Comparison of ENCODE assay signal across 2 cellular contexts in genomic region chr2:187409682-187410081, GRCh38.
TF ChIP-seq lines count a peak whose summit lies in the region.

No MANE protein-coding gene starts in this region.

TF ChIP-seq in GM23338, 12 proteins besides CTCF, POLR2A, EP300 and RAD21:
- TF ChIP-seq EZH2phosphoT487 (IDR thresholded peaks at IDR 0.05; ENCODE audit: unreplicated experiment), result no peak
- no peak for TF ChIP-seq ZNF114 (CRISPR knock-in tag; IDR thresholded peaks at IDR 0.05)
- TF ChIP-seq EZH2 (IDR thresholded peaks at IDR 0.05; ENCODE audit: low read depth, unreplicated experiment), result no peak
- no peak for TF ChIP-seq STAT1 (IDR thresholded peaks at IDR 0.05; ENCODE audit: unreplicated experiment)
- no peak for TF ChIP-seq ZNF331 (CRISPR knock-in tag; IDR thresholded peaks at IDR 0.05; ENCODE audit: low read depth)
- TF ChIP-seq POLR2AphosphoS5 (IDR thresholded peaks at IDR 0.05; ENCODE audit: low read depth), result no peak
- no peak for TF ChIP-seq ZNF462 (CRISPR knock-in tag; IDR thresholded peaks at IDR 0.05)
- no peak for TF ChIP-seq NANOG (IDR thresholded peaks at IDR 0.05; ENCODE audit: borderline replicate concordance)
- TF ChIP-seq JUNB (IDR thresholded peaks at IDR 0.05; ENCODE audit: unreplicated experiment), result no peak
- no peak for TF ChIP-seq REST (IDR thresholded peaks at IDR 0.05; ENCODE audit: unreplicated experiment)
- TF ChIP-seq, protein P1, sequence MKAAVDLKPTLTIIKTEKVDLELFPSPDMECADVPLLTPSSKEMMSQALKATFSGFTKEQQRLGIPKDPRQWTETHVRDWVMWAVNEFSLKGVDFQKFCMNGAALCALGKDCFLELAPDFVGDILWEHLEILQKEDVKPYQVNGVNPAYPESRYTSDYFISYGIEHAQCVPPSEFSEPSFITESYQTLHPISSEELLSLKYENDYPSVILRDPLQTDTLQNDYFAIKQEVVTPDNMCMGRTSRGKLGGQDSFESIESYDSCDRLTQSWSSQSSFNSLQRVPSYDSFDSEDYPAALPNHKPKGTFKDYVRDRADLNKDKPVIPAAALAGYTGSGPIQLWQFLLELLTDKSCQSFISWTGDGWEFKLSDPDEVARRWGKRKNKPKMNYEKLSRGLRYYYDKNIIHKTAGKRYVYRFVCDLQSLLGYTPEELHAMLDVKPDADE (IDR thresholded peaks at IDR 0.05), result no peak
- no peak for TF ChIP-seq CREB1 (CRISPR knock-in tag; IDR thresholded peaks at IDR 0.05; ENCODE audit: low read depth)

TF ChIP-seq in H1, 55 proteins besides CTCF, POLR2A, EP300 and RAD21:
- TF ChIP-seq EGR1 (IDR thresholded peaks at IDR 0.05; ENCODE audit: borderline replicate concordance, low read depth, low read length) (no peak), SP1 (IDR thresholded peaks at IDR 0.05; ENCODE audit: low read depth, low read length) (no peak), MAFK (IDR thresholded peaks at IDR 0.05; ENCODE audit: low read depth, low read length) (no peak), SIX5 (IDR thresholded peaks at IDR 0.05; ENCODE audit: low read depth, low read length) (no peak), USF2 (IDR thresholded peaks at IDR 0.05; ENCODE audit: low read length) (no peak), YY1 (IDR thresholded peaks at IDR 0.05; ENCODE audit: low read depth, low read length) (no peak), CBX5 (IDR thresholded peaks at IDR 0.05; ENCODE audit: low read depth, low read length) (no peak), FOSL1 (IDR thresholded peaks at IDR 0.05; ENCODE audit: insufficient read depth, low read depth, low read length) (no peak), JUN (IDR thresholded peaks at IDR 0.05; ENCODE audit: low read depth, low read length) (no peak), HDAC6 (IDR thresholded peaks at IDR 0.05; ENCODE audit: low read depth, low read length) (no peak), POLR2AphosphoS5 (IDR thresholded peaks at IDR 0.05; ENCODE audit: low read depth, low read length) (no peak), CHD1 (IDR thresholded peaks at IDR 0.05; ENCODE audit: low read depth, low read length) (no peak)
- TF ChIP-seq, protein P2, sequence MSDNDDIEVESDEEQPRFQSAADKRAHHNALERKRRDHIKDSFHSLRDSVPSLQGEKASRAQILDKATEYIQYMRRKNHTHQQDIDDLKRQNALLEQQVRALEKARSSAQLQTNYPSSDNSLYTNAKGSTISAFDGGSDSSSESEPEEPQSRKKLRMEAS (IDR thresholded peaks at IDR 0.05), result no peak
- TF ChIP-seq, protein P3, sequence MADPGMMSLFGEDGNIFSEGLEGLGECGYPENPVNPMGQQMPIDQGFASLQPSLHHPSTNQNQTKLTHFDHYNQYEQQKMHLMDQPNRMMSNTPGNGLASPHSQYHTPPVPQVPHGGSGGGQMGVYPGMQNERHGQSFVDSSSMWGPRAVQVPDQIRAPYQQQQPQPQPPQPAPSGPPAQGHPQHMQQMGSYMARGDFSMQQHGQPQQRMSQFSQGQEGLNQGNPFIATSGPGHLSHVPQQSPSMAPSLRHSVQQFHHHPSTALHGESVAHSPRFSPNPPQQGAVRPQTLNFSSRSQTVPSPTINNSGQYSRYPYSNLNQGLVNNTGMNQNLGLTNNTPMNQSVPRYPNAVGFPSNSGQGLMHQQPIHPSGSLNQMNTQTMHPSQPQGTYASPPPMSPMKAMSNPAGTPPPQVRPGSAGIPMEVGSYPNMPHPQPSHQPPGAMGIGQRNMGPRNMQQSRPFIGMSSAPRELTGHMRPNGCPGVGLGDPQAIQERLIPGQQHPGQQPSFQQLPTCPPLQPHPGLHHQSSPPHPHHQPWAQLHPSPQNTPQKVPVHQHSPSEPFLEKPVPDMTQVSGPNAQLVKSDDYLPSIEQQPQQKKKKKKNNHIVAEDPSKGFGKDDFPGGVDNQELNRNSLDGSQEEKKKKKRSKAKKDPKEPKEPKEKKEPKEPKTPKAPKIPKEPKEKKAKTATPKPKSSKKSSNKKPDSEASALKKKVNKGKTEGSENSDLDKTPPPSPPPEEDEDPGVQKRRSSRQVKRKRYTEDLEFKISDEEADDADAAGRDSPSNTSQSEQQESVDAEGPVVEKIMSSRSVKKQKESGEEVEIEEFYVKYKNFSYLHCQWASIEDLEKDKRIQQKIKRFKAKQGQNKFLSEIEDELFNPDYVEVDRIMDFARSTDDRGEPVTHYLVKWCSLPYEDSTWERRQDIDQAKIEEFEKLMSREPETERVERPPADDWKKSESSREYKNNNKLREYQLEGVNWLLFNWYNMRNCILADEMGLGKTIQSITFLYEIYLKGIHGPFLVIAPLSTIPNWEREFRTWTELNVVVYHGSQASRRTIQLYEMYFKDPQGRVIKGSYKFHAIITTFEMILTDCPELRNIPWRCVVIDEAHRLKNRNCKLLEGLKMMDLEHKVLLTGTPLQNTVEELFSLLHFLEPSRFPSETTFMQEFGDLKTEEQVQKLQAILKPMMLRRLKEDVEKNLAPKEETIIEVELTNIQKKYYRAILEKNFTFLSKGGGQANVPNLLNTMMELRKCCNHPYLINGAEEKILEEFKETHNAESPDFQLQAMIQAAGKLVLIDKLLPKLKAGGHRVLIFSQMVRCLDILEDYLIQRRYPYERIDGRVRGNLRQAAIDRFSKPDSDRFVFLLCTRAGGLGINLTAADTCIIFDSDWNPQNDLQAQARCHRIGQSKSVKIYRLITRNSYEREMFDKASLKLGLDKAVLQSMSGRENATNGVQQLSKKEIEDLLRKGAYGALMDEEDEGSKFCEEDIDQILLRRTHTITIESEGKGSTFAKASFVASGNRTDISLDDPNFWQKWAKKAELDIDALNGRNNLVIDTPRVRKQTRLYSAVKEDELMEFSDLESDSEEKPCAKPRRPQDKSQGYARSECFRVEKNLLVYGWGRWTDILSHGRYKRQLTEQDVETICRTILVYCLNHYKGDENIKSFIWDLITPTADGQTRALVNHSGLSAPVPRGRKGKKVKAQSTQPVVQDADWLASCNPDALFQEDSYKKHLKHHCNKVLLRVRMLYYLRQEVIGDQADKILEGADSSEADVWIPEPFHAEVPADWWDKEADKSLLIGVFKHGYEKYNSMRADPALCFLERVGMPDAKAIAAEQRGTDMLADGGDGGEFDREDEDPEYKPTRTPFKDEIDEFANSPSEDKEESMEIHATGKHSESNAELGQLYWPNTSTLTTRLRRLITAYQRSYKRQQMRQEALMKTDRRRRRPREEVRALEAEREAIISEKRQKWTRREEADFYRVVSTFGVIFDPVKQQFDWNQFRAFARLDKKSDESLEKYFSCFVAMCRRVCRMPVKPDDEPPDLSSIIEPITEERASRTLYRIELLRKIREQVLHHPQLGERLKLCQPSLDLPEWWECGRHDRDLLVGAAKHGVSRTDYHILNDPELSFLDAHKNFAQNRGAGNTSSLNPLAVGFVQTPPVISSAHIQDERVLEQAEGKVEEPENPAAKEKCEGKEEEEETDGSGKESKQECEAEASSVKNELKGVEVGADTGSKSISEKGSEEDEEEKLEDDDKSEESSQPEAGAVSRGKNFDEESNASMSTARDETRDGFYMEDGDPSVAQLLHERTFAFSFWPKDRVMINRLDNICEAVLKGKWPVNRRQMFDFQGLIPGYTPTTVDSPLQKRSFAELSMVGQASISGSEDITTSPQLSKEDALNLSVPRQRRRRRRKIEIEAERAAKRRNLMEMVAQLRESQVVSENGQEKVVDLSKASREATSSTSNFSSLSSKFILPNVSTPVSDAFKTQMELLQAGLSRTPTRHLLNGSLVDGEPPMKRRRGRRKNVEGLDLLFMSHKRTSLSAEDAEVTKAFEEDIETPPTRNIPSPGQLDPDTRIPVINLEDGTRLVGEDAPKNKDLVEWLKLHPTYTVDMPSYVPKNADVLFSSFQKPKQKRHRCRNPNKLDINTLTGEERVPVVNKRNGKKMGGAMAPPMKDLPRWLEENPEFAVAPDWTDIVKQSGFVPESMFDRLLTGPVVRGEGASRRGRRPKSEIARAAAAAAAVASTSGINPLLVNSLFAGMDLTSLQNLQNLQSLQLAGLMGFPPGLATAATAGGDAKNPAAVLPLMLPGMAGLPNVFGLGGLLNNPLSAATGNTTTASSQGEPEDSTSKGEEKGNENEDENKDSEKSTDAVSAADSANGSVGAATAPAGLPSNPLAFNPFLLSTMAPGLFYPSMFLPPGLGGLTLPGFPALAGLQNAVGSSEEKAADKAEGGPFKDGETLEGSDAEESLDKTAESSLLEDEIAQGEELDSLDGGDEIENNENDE (IDR thresholded peaks at IDR 0.05; ENCODE audit: insufficient replicate concordance, low read length), result no peak
